In genomic region chr11:125085301-125086081, GRCh38 we compare ENCODE assay signal across 2 cellular contexts.
TF ChIP-seq lines count a peak whose summit lies in the region.

No MANE protein-coding gene starts in this region.

TF ChIP-seq in GM23338, 12 proteins besides CTCF, POLR2A, EP300 and RAD21:
- no peak for TF ChIP-seq ZNF114 (CRISPR knock-in tag; IDR thresholded peaks at IDR 0.05)

TF ChIP-seq in K562, 482 proteins besides CTCF, POLR2A, EP300 and RAD21:
- TF ChIP-seq FUS (optimal IDR thresholded peaks at IDR 0.05; ENCODE audit: low read depth, low read length) (no peak), NFRKB (IDR thresholded peaks at IDR 0.05; ENCODE audit: low read depth) (no peak), TRIM24 (IDR thresholded peaks at IDR 0.05) (no peak), PRPF4 (IDR thresholded peaks at IDR 0.05; ENCODE audit: insufficient read depth, low read depth, low read length, poor library complexity, severe bottlenecking) (no peak), DACH1 (IDR thresholded peaks at IDR 0.05; ENCODE audit: partially characterized antibody) (no peak), HSF4 (CRISPR knock-in tag; IDR thresholded peaks at IDR 0.05; ENCODE audit: borderline replicate concordance) (no peak), ZNF197 (CRISPR knock-in tag; IDR thresholded peaks at IDR 0.05; ENCODE audit: low read depth) (no peak), KDM4B (IDR thresholded peaks at IDR 0.05; ENCODE audit: borderline replicate concordance in 2 of 2, low read depth in 1 of 2) (no peak), ZSCAN32 (CRISPR knock-in tag; IDR thresholded peaks at IDR 0.05) (no peak), NCOA2 (IDR thresholded peaks at IDR 0.05; ENCODE audit: partially characterized antibody in 2 of 2) (no peak), NCOA4 (IDR thresholded peaks at IDR 0.05; ENCODE audit: partially characterized antibody) (no peak), NR0B1 (IDR thresholded peaks at IDR 0.05; ENCODE audit: partially characterized antibody) (no peak), CBFB (CRISPR knock-in tag; IDR thresholded peaks at IDR 0.05) (no peak), PRDM10 (IDR thresholded peaks at IDR 0.05; ENCODE audit: partially characterized antibody) (no peak), POLR2B (IDR thresholded peaks at IDR 0.05; ENCODE audit: low read depth, partially characterized antibody) (no peak), MTA2 (IDR thresholded peaks at IDR 0.05; ENCODE audit: low read depth) (no peak)
